3 cellular contexts compared by ENCODE assay signal in the genomic region with DNA sequence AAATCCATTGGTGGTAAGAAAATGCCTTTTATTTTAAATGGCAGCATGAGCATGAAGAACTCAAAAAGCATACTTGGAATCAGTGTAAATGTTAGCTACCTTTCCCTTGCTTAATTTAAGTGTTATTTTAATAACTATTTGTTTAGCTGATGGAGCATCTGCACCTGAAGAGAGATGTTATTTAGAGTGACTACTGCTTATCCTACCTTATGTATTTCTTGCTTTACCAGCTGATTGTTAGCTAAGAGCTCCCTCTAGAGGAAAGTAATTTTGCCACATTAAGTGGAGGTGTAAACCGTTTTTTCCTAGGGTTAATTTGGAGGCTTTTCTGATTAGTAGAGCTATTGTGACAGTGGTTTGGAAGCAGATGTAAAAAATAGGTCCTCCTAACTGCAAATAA.
TF ChIP-seq lines count a peak whose summit lies in the region.

No MANE protein-coding gene starts in this region.

TF ChIP-seq in HEK293T, 16 proteins besides CTCF, POLR2A, EP300 and RAD21:
- TF ChIP-seq FOXM1 (IDR thresholded peaks at IDR 0.05; ENCODE audit: borderline replicate concordance) (peak; percentile 76), ARNT (IDR thresholded peaks at IDR 0.05) (0 out of 2 replicates have a peak, but pooled peaks have one; percentile 23)

TF ChIP-seq in K562, 482 proteins besides CTCF, POLR2A, EP300 and RAD21:
- TF ChIP-seq RBM25 (IDR thresholded peaks at IDR 0.05; ENCODE audit: low read depth, low read length, severe bottlenecking) (peak; percentile 95), HDAC2 (IDR thresholded peaks at IDR 0.05) (0 out of 2 replicates have a peak, but pooled peaks have one; percentile 29), TFAP4 (CRISPR knock-in tag; IDR thresholded peaks at IDR 0.05; ENCODE audit: borderline replicate concordance) (peak; percentile 49; the same call in 1 of the 2 replicates), SMARCA5 (IDR thresholded peaks at IDR 0.05) (peak; percentile 96), KDM1A (IDR thresholded peaks at IDR 0.05) (peak; percentile 17 to 66; a peak in 2 of 4 replicates), ESRRA (IDR thresholded peaks at IDR 0.05; ENCODE audit: borderline replicate concordance, low read depth) (0 out of 2 replicates have a peak, but pooled peaks have one; percentile 35), BCOR (IDR thresholded peaks at IDR 0.05) (peak; percentile 94), DACH1 (IDR thresholded peaks at IDR 0.05; ENCODE audit: partially characterized antibody) (peak; percentile 89)

TF ChIP-seq in HepG2, 621 proteins besides CTCF, POLR2A, EP300 and RAD21:
- TF ChIP-seq TFAP4 (IDR thresholded peaks at IDR 0.05; ENCODE audit: borderline replicate concordance, low read depth) = 0 out of 2 replicates have a peak, but pooled peaks have one; percentile 20
